14 cellular contexts compared by ENCODE assay signal in genomic region chr3:25621087-25621486, GRCh38. TPM values are rescaled to one million over a fixed set of nuclear protein-coding genes. Genes with fewer than 3 reads are reported as not detected.
DNase-seq lines count a peak whose midpoint lies in the region; ATAC-seq, FAIRE-seq and TF ChIP-seq lines count a peak whose summit lies in the region.
"Had no signal": no experiment of that assay in that cellular context is flagged by ENCODE, and none has a peak within 500 bp of the region (broad histone marks: within the 10 kb centered on the region; RNA-seq: fewer than 3 reads in every experiment).

No MANE protein-coding gene starts in this region.

- in situ Hi-C loops in mammary epithelial cell (cut with MboI; ENCODE audit: low sequenced_read_pairs in 2 of 2), result no loop called here

- dilution Hi-C loops in mammary epithelial cell (cut with HindIII; ENCODE audit: low sequenced_read_pairs), result no loop called here

- no peak for TF ChIP-seq POLR2A in breast epithelium (IDR thresholded peaks at IDR 0.05)

- no peak overlapping the region for H2AFZ ChIP-seq in mammary epithelial cell (ENCODE audit: low read depth, low read length)

- WGBS in mammary epithelial cell (ENCODE audit: low coverage, missing lambda C conversion rate), result 93% methylated on average over 2 of the region's 2 CpGs

- TF ChIP-seq CTCF in mammary epithelial cell (conservative IDR thresholded peaks at IDR 0.05 in 1 of 2, IDR thresholded peaks at IDR 0.05 in 1 of 2; ENCODE audit: extremely low read depth in 1 of 2, insufficient read depth in 1 of 2, low read depth in 1 of 2, low read length in 2 of 2) (no peak), breast epithelium (IDR thresholded peaks at IDR 0.05) (no peak), bronchial epithelial cell (IDR thresholded peaks at IDR 0.05; ENCODE audit: insufficient read depth, low read length, severe bottlenecking) (no peak), tibial artery (IDR thresholded peaks at IDR 0.05) (no peak), Calu3 (IDR thresholded peaks at IDR 0.05; ENCODE audit: unreplicated experiment) (no peak)

- H3K36me3 ChIP-seq in mammary epithelial cell (ENCODE audit: insufficient read depth, low read length), result peaks cover 38% of the 10 kb centered on the region
- peaks cover 5% of the 10 kb centered on the region for H3K36me3 ChIP-seq in breast epithelium
- peaks cover 4% of the 10 kb centered on the region for H3K36me3 ChIP-seq in bronchial epithelial cell (ENCODE audit: control insufficient read depth, insufficient read depth, low read length)
- H3K36me3 ChIP-seq in tibial artery, result peaks cover 49 to 72% (median 61%) of the 10 kb centered on the region in 3 donors

- no peak overlapping the region for H3K9ac ChIP-seq in mammary epithelial cell (ENCODE audit: insufficient read depth, low read length)

- POLR2A ChIA-PET in T-cell (lab: Charles Lee), result interaction anchor here in 1 of 2 donors (0.6 kb wide), 1 partner anchor 458 kb away, joined by 4 read pairs; no protein-coding TSS in a partner anchor
- POLR2A ChIA-PET in naive thymus-derived CD8-positive, alpha-beta T cell (lab: Charles Lee), result no interaction called here

- FAIRE-seq in bronchial epithelial cell (lab: Jason Lieb, UNC), result no peak
- FAIRE-seq: K562 had no signal

- no peak for ATAC-seq in T-cell (replicated peaks in 1 of 4)
- no peak for ATAC-seq in naive thymus-derived CD8-positive, alpha-beta T cell
- ATAC-seq: K562 had no signal

- H3K4me1 ChIP-seq in mammary epithelial cell (ENCODE audit: insufficient read depth, low read length) (peaks cover 7% of the 10 kb centered on the region), breast epithelium (no peaks in the 10 kb centered on the region), tibial artery (no peaks in the 10 kb centered on the region)

- H3K79me2 ChIP-seq in mammary epithelial cell (ENCODE audit: insufficient read depth, low read length), result no peaks in the 10 kb centered on the region

- H3K9me3 ChIP-seq in mammary epithelial cell (replicated peaks; ENCODE audit: insufficient read depth, low read length) (no peaks in the 10 kb centered on the region), breast epithelium (no peaks in the 10 kb centered on the region), tibial artery (no peaks in the 10 kb centered on the region)

- CTCF ChIA-PET in mammary epithelial cell (lab: Charles Lee; ENCODE audit: low non-redundant PET) (no interaction called here), T-cell (lab: Charles Lee) (interaction anchor here in 1 of 2 donors (0.6 kb wide), 1 partner anchor 17 kb away, joined by 8 read pairs; no protein-coding TSS in a partner anchor), Calu3 (lab: Charles Lee) (no interaction called here)

- intact Hi-C loops in mammary epithelial cell (cut with micrococcal nuclease) (no loop called here), breast epithelium (cut with DNase I; ENCODE audit: low total_unique reads) (no loop called here), tibial artery (cut with DNase I; ENCODE audit: low total_unique reads) (no loop called here), Calu3 (cut with micrococcal nuclease; ENCODE audit: unreplicated experiment) (no loop called here)

- H3K9me3 Mint-ChIP-seq in T-cell (no peaks in the 10 kb centered on the region), Calu3 (ENCODE audit: low read depth, unreplicated experiment) (no peaks in the 10 kb centered on the region)
- H3K9me3 Mint-ChIP-seq in naive thymus-derived CD8-positive, alpha-beta T cell, result no peaks in the 10 kb centered on the region

- H3K27me3 Mint-ChIP-seq in T-cell (no peaks in the 10 kb centered on the region), Calu3 (ENCODE audit: unreplicated experiment) (no peaks in the 10 kb centered on the region)
- no peaks in the 10 kb centered on the region for H3K27me3 Mint-ChIP-seq in naive thymus-derived CD8-positive, alpha-beta T cell
- H3K27me3 Mint-ChIP-seq: B cell had no signal

- H3K4me3 ChIP-seq in mammary epithelial cell (replicated peaks in 1 of 3; ENCODE audit: insufficient read depth in 1 of 3, low read depth in 2 of 3, low read length in 3 of 3) (no peak overlapping the region), breast epithelium (no peak overlapping the region), bronchial epithelial cell (ENCODE audit: low read depth, low read length) (no peak overlapping the region), tibial artery (no peak overlapping the region)
- H3K4me3 ChIP-seq: K562 had no signal

- no peak overlapping the region for H3K27ac ChIP-seq in mammary epithelial cell (ENCODE audit: insufficient read depth, low read depth, low read length)
- H3K27ac ChIP-seq in breast epithelium, result no peak overlapping the region
- H3K27ac ChIP-seq in tibial artery, result no peak overlapping the region
- H3K27ac ChIP-seq: HL-60 had no signal

- H3K4me2 ChIP-seq in mammary epithelial cell (ENCODE audit: insufficient read depth, low read depth, low read length), result no peak overlapping the region

- no peaks in the 10 kb centered on the region for H4K20me1 ChIP-seq in mammary epithelial cell (ENCODE audit: insufficient read depth, low read length)

- no peaks in the 10 kb centered on the region for H3K27me3 ChIP-seq in mammary epithelial cell (ENCODE audit: insufficient read depth, low read length)
- H3K27me3 ChIP-seq in breast epithelium, result no peaks in the 10 kb centered on the region
- no peaks in the 10 kb centered on the region for H3K27me3 ChIP-seq in bronchial epithelial cell (ENCODE audit: control insufficient read depth, insufficient read depth, low read length)
- H3K27me3 ChIP-seq in tibial artery, result no peaks in the 10 kb centered on the region

- H3K27ac Mint-ChIP-seq in T-cell, result peak overlapping the region; percentile 30 to 33
- H3K27ac Mint-ChIP-seq in naive thymus-derived CD8-positive, alpha-beta T cell, result peak overlapping the region in 7 of 10 donors; percentile 5 to 81 (median 61)
- H3K27ac Mint-ChIP-seq in Calu3 (ENCODE audit: unreplicated experiment), result no peak overlapping the region
- H3K27ac Mint-ChIP-seq: B cell had no signal

- DNase-seq in mammary epithelial cell, result peak; percentile 48
- DNase-seq in breast epithelium (ENCODE audit: low spot score in 2 of 2), result no peak
- DNase-seq in T-cell, result no peak
- DNase-seq in bronchial epithelial cell (ENCODE audit: low read depth), result peak; percentile 73
- DNase-seq in naive thymus-derived CD8-positive, alpha-beta T cell, result no peak
- no peak for DNase-seq in tibial artery
- no peak for DNase-seq in Calu3
- DNase-seq: DMS 273 treated with DMSO at 0.1 percent for 48 hours, GOT3, NCI-H2107, NCI-H226 had no signal

- peaks cover 58% of the 10 kb centered on the region for H3K36me3 Mint-ChIP-seq in T-cell
- H3K36me3 Mint-ChIP-seq in naive thymus-derived CD8-positive, alpha-beta T cell, result peaks cover 4 to 87% (median 28%) of the 10 kb centered on the region in 3 donors
- H3K36me3 Mint-ChIP-seq in Calu3 (ENCODE audit: insufficient read depth, unreplicated experiment), result peaks cover 11% of the 10 kb centered on the region

- BruUV-seq in mammary epithelial cell (replicated peaks; lab: Mats Ljungman, UMichigan), result no TSS peak
- no TSS peak for BruUV-seq in Calu3 (replicated peaks; lab: Mats Ljungman, UMichigan)

- H3K4me3 Mint-ChIP-seq in T-cell (no peak overlapping the region), Calu3 (ENCODE audit: low read depth, unreplicated experiment) (no peak overlapping the region)
- H3K4me3 Mint-ChIP-seq in naive thymus-derived CD8-positive, alpha-beta T cell, result no peak overlapping the region
- H3K4me3 Mint-ChIP-seq: B cell had no signal

- peaks cover 0 to 3% (median 0%) of the 10 kb centered on the region in 3 donors for H3K4me1 Mint-ChIP-seq in T-cell
- peaks cover 0 to 5% (median 2%) of the 10 kb centered on the region in 4 donors for H3K4me1 Mint-ChIP-seq in naive thymus-derived CD8-positive, alpha-beta T cell
- no peaks in the 10 kb centered on the region for H3K4me1 Mint-ChIP-seq in Calu3 (ENCODE audit: low read depth, unreplicated experiment)
- H3K4me1 Mint-ChIP-seq: B cell had no signal

RNA-seq across cellular contexts. Expression of gene TOP2B, which starts 43.6 kb away (rescaled TPM):
- total RNA-seq in mammary epithelial cell (10 to 100 TPM; 46.3 to 72.4 TPM), breast epithelium (100 to 1,000 TPM in 2 of 3 donors, 10 to 100 TPM in 1; 79.8 to 145 (median 125) TPM), T-cell (100 to 1,000 TPM; 121 to 138 (median 130) TPM), bronchial epithelial cell (43.2 and 53.6 TPM in 2 replicates), Calu3 (2022) (99.9 and 117 TPM in 2 replicates)
- 19.2 TPM for polyA plus RNA-seq in mammary epithelial cell
- 42.4 TPM for polyA minus RNA-seq in mammary epithelial cell
- 100 to 1,000 TPM; 187 to 199 TPM for total RNA-seq in naive thymus-derived CD8-positive, alpha-beta T cell
- 100 to 1,000 TPM in 1 of 3 donors, 10 to 100 TPM in 2; 65.7 to 122 (median 79.4) TPM for polyA plus RNA-seq in naive thymus-derived CD8-positive, alpha-beta T cell

Comparison
In these comparisons a context has a peak if more than half of its experiments do, and no peak if none do; other contexts are left out.
1. DNase-seq: peak in mammary epithelial cell (single experiment) and bronchial epithelial cell (single experiment); none in breast epithelium (0 of 2), T-cell (0 of 34), naive thymus-derived CD8-positive, alpha-beta T cell (0 of 10), tibial artery (0 of 2) and Calu3 (single experiment).